In genomic region chr5:92916036-92916435, GRCh38 we compare ENCODE assay signal across 1 cellular context.
TF ChIP-seq lines count a peak whose summit lies in the region.

No MANE protein-coding gene starts in this region.

TF ChIP-seq in HepG2, 621 proteins besides CTCF, POLR2A, EP300 and RAD21 (continued from another document and continues in another):
- TF ChIP-seq, protein P1, sequence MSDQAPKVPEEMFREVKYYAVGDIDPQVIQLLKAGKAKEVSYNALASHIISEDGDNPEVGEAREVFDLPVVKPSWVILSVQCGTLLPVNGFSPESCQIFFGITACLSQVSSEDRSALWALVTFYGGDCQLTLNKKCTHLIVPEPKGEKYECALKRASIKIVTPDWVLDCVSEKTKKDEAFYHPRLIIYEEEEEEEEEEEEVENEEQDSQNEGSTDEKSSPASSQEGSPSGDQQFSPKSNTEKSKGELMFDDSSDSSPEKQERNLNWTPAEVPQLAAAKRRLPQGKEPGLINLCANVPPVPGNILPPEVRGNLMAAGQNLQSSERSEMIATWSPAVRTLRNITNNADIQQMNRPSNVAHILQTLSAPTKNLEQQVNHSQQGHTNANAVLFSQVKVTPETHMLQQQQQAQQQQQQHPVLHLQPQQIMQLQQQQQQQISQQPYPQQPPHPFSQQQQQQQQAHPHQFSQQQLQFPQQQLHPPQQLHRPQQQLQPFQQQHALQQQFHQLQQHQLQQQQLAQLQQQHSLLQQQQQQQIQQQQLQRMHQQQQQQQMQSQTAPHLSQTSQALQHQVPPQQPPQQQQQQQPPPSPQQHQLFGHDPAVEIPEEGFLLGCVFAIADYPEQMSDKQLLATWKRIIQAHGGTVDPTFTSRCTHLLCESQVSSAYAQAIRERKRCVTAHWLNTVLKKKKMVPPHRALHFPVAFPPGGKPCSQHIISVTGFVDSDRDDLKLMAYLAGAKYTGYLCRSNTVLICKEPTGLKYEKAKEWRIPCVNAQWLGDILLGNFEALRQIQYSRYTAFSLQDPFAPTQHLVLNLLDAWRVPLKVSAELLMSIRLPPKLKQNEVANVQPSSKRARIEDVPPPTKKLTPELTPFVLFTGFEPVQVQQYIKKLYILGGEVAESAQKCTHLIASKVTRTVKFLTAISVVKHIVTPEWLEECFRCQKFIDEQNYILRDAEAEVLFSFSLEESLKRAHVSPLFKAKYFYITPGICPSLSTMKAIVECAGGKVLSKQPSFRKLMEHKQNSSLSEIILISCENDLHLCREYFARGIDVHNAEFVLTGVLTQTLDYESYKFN (CRISPR knock-in tag; conservative IDR thresholded peaks at IDR 0.05) = peak; percentile 42; the same call in 1 of the 2 replicates
- TF ChIP-seq, protein P2, sequence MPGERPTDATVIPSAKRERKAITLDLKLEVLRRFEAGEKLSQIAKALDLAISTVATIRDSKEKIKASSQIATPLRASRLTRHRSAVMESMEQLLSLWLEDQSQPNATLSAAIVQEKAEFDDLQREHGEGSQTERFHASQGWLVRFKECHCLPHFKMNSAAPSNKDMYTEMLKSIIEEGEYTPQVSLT (CRISPR knock-in tag; IDR thresholded peaks at IDR 0.05; ENCODE audit: borderline replicate concordance, low read depth) = no peak
- TF ChIP-seq ZFY (CRISPR knock-in tag; IDR thresholded peaks at IDR 0.05) (no peak), RXRB (CRISPR knock-in tag; IDR thresholded peaks at IDR 0.05; ENCODE audit: borderline replicate concordance) (0 out of 2 replicates have a peak, but pooled peaks have one; percentile 20), KDM4B (CRISPR knock-in tag; IDR thresholded peaks at IDR 0.05) (no peak), DNMT1 (CRISPR knock-in tag; IDR thresholded peaks at IDR 0.05) (no peak), MAF1 (CRISPR knock-in tag; IDR thresholded peaks at IDR 0.05; ENCODE audit: borderline replicate concordance) (no peak), MTF2 (CRISPR knock-in tag; IDR thresholded peaks at IDR 0.05; ENCODE audit: borderline replicate concordance) (no peak), PRPF4 (IDR thresholded peaks at IDR 0.05; ENCODE audit: low read depth, low read length, poor library complexity, severe bottlenecking) (no peak), ZNF850 (CRISPR knock-in tag; conservative IDR thresholded peaks at IDR 0.05) (no peak), ZNF30 (CRISPR knock-in tag; IDR thresholded peaks at IDR 0.05) (no peak), BRCA1 (CRISPR knock-in tag; IDR thresholded peaks at IDR 0.05) (no peak), RBM22 (optimal IDR thresholded peaks at IDR 0.05; ENCODE audit: low read length) (no peak), MAX (IDR thresholded peaks at IDR 0.05) (no peak), ATF5 (CRISPR knock-in tag; IDR thresholded peaks at IDR 0.05; ENCODE audit: low read depth) (no peak), TAF15 (IDR thresholded peaks at IDR 0.05; ENCODE audit: low read depth, low read length, poor library complexity, severe bottlenecking) (no peak), ELF3 (CRISPR knock-in tag; IDR thresholded peaks at IDR 0.05) (peak; percentile 62), SMC3 (IDR thresholded peaks at IDR 0.05; ENCODE audit: low read length) (peak; percentile 30), SMAD3 (CRISPR knock-in tag; IDR thresholded peaks at IDR 0.05) (peak; percentile 44; the same call in 1 of the 2 replicates), CEBPG (CRISPR knock-in tag; IDR thresholded peaks at IDR 0.05) (peak; percentile 74), ZNF597 (CRISPR knock-in tag; IDR thresholded peaks at IDR 0.05) (no peak), TARDBP (CRISPR knock-in tag; IDR thresholded peaks at IDR 0.05) (no peak), FOXP4 (CRISPR knock-in tag; IDR thresholded peaks at IDR 0.05) (peak; percentile 66), NRL (CRISPR knock-in tag; IDR thresholded peaks at IDR 0.05; ENCODE audit: borderline replicate concordance) (no peak), ZNF589 (CRISPR knock-in tag; conservative IDR thresholded peaks at IDR 0.05) (no peak), NAIF1 (CRISPR knock-in tag; IDR thresholded peaks at IDR 0.05; ENCODE audit: borderline replicate concordance) (no peak), ZNF670 (CRISPR knock-in tag; IDR thresholded peaks at IDR 0.05; ENCODE audit: borderline replicate concordance) (no peak), POGZ (CRISPR knock-in tag; IDR thresholded peaks at IDR 0.05) (peak; percentile 67)
- TF ChIP-seq, protein P3, sequence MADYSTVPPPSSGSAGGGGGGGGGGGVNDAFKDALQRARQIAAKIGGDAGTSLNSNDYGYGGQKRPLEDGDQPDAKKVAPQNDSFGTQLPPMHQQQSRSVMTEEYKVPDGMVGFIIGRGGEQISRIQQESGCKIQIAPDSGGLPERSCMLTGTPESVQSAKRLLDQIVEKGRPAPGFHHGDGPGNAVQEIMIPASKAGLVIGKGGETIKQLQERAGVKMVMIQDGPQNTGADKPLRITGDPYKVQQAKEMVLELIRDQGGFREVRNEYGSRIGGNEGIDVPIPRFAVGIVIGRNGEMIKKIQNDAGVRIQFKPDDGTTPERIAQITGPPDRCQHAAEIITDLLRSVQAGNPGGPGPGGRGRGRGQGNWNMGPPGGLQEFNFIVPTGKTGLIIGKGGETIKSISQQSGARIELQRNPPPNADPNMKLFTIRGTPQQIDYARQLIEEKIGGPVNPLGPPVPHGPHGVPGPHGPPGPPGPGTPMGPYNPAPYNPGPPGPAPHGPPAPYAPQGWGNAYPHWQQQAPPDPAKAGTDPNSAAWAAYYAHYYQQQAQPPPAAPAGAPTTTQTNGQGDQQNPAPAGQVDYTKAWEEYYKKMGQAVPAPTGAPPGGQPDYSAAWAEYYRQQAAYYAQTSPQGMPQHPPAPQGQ (CRISPR knock-in tag; IDR thresholded peaks at IDR 0.05; ENCODE audit: borderline replicate concordance) = no peak
- TF ChIP-seq, protein P4, sequence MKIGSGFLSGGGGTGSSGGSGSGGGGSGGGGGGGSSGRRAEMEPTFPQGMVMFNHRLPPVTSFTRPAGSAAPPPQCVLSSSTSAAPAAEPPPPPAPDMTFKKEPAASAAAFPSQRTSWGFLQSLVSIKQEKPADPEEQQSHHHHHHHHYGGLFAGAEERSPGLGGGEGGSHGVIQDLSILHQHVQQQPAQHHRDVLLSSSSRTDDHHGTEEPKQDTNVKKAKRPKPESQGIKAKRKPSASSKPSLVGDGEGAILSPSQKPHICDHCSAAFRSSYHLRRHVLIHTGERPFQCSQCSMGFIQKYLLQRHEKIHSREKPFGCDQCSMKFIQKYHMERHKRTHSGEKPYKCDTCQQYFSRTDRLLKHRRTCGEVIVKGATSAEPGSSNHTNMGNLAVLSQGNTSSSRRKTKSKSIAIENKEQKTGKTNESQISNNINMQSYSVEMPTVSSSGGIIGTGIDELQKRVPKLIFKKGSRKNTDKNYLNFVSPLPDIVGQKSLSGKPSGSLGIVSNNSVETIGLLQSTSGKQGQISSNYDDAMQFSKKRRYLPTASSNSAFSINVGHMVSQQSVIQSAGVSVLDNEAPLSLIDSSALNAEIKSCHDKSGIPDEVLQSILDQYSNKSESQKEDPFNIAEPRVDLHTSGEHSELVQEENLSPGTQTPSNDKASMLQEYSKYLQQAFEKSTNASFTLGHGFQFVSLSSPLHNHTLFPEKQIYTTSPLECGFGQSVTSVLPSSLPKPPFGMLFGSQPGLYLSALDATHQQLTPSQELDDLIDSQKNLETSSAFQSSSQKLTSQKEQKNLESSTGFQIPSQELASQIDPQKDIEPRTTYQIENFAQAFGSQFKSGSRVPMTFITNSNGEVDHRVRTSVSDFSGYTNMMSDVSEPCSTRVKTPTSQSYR (CRISPR knock-in tag; IDR thresholded peaks at IDR 0.05; ENCODE audit: borderline replicate concordance) = no peak
- TF ChIP-seq, protein P5, sequence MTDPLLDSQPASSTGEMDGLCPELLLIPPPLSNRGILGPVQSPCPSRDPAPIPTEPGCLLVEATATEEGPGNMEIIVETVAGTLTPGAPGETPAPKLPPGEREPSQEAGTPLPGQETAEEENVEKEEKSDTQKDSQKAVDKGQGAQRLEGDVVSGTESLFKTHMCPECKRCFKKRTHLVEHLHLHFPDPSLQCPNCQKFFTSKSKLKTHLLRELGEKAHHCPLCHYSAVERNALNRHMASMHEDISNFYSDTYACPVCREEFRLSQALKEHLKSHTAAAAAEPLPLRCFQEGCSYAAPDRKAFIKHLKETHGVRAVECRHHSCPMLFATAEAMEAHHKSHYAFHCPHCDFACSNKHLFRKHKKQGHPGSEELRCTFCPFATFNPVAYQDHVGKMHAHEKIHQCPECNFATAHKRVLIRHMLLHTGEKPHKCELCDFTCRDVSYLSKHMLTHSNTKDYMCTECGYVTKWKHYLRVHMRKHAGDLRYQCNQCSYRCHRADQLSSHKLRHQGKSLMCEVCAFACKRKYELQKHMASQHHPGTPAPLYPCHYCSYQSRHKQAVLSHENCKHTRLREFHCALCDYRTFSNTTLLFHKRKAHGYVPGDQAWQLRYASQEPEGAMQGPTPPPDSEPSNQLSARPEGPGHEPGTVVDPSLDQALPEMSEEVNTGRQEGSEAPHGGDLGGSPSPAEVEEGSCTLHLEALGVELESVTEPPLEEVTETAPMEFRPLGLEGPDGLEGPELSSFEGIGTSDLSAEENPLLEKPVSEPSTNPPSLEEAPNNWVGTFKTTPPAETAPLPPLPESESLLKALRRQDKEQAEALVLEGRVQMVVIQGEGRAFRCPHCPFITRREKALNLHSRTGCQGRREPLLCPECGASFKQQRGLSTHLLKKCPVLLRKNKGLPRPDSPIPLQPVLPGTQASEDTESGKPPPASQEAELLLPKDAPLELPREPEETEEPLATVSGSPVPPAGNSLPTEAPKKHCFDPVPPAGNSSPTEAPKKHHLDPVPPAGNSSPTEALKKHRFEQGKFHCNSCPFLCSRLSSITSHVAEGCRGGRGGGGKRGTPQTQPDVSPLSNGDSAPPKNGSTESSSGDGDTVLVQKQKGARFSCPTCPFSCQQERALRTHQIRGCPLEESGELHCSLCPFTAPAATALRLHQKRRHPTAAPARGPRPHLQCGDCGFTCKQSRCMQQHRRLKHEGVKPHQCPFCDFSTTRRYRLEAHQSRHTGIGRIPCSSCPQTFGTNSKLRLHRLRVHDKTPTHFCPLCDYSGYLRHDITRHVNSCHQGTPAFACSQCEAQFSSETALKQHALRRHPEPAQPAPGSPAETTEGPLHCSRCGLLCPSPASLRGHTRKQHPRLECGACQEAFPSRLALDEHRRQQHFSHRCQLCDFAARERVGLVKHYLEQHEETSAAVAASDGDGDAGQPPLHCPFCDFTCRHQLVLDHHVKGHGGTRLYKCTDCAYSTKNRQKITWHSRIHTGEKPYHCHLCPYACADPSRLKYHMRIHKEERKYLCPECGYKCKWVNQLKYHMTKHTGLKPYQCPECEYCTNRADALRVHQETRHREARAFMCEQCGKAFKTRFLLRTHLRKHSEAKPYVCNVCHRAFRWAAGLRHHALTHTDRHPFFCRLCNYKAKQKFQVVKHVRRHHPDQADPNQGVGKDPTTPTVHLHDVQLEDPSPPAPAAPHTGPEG (CRISPR knock-in tag; IDR thresholded peaks at IDR 0.05) = no peak
- TF ChIP-seq, protein P6, sequence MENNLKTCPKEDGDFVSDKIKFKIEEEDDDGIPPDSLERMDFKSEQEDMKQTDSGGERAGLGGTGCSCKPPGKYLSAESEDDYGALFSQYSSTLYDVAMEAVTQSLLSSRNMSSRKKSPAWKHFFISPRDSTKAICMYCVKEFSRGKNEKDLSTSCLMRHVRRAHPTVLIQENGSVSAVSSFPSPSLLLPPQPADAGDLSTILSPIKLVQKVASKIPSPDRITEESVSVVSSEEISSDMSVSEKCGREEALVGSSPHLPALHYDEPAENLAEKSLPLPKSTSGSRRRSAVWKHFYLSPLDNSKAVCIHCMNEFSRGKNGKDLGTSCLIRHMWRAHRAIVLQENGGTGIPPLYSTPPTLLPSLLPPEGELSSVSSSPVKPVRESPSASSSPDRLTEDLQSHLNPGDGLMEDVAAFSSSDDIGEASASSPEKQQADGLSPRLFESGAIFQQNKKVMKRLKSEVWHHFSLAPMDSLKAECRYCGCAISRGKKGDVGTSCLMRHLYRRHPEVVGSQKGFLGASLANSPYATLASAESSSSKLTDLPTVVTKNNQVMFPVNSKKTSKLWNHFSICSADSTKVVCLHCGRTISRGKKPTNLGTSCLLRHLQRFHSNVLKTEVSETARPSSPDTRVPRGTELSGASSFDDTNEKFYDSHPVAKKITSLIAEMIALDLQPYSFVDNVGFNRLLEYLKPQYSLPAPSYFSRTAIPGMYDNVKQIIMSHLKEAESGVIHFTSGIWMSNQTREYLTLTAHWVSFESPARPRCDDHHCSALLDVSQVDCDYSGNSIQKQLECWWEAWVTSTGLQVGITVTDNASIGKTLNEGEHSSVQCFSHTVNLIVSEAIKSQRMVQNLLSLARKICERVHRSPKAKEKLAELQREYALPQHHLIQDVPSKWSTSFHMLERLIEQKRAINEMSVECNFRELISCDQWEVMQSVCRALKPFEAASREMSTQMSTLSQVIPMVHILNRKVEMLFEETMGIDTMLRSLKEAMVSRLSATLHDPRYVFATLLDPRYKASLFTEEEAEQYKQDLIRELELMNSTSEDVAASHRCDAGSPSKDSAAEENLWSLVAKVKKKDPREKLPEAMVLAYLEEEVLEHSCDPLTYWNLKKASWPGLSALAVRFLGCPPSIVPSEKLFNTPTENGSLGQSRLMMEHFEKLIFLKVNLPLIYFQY (CRISPR knock-in tag; IDR thresholded peaks at IDR 0.05; ENCODE audit: borderline replicate concordance) = no peak
